ENCODE assay signal across 17 cellular contexts in genomic region chr5:153463806-153464205, GRCh38. TPM values are rescaled to one million over a fixed set of nuclear protein-coding genes. Genes with fewer than 3 reads are reported as not detected.
DNase-seq lines count a peak whose midpoint lies in the region; ATAC-seq and TF ChIP-seq lines count a peak whose summit lies in the region.
"Had no signal": no experiment of that assay in that cellular context is flagged by ENCODE, and none has a peak within 500 bp of the region (broad histone marks: within the 10 kb centered on the region; RNA-seq: fewer than 3 reads in every experiment).

No MANE protein-coding gene starts in this region.

- no peak for ATAC-seq in GM21786 (IDR thresholded peaks at IDR 0.05; ENCODE audit: unreplicated experiment)
- ATAC-seq: GM23338, T-helper 17 cell, upper lobe of right lung had no signal

- H3K36me3 ChIP-seq in skeletal muscle satellite cell (ENCODE audit: insufficient read depth, low read length) (no peaks in the 10 kb centered on the region), stomach (no peaks in the 10 kb centered on the region)
- H3K36me3 ChIP-seq: upper lobe of right lung had no signal

- H3K27ac ChIP-seq in stomach = no peak overlapping the region
- H3K27ac ChIP-seq: upper lobe of right lung had no signal

- H3K9ac ChIP-seq in skeletal muscle satellite cell (ENCODE audit: low read depth, low read length) = peak overlapping the region; percentile 38

- DNase-seq in HFF-Myc (ENCODE audit: extremely low read depth, low read depth) = peak; percentile 37
- peak; percentile 90 for DNase-seq in amniotic epithelial cell (ENCODE audit: low read depth)
- DNase-seq in fibroblast of villous mesenchyme (ENCODE audit: low read depth) = peak; percentile 95
- DNase-seq in stomach = no peak
- no peak for DNase-seq in SW 1271 (lab: John Stamatoyannopoulos, UW)
- DNase-seq: activated CD4-positive, alpha-beta T cell treated with anti-CD3 and anti-CD28 coated beads for 48 hours; foreskin melanocyte; KG1; NCI-H1694 treated with DMSO at 0.1 percent for 48 hours; NCI-H526; T-helper 17 cell; upper lobe of right lung had no signal

- TF ChIP-seq CTCF in HFF-Myc (IDR thresholded peaks at IDR 0.05; ENCODE audit: low read depth, low read length, missing control alignments) (no peak), fibroblast of villous mesenchyme (IDR thresholded peaks at IDR 0.05; ENCODE audit: insufficient read depth, low read depth, low read length) (no peak), stomach (IDR thresholded peaks at IDR 0.05) (no peak)

- TF ChIP-seq POLR2A in stomach (IDR thresholded peaks at IDR 0.05) = no peak

- 65 to 89% (median 73%) methylated on average over 2 of the region's 2 CpGs for WGBS in stomach, 5 donors

- H3K9me3 ChIP-seq in skeletal muscle satellite cell (replicated peaks; ENCODE audit: low read length) (no peaks in the 10 kb centered on the region), stomach (no peaks in the 10 kb centered on the region)
- H3K9me3 ChIP-seq: upper lobe of right lung had no signal

- TF ChIP-seq EP300 in stomach (IDR thresholded peaks at IDR 0.05) = no peak

- peak overlapping the region; percentile 56 for H3K4me2 ChIP-seq in skeletal muscle satellite cell (ENCODE audit: low read length)
- H3K4me2 ChIP-seq: GM23338 had no signal

- intact Hi-C loops in stomach (cut with DNase I; ENCODE audit: low total_unique reads) = no loop called here

- peaks cover 18% of the 10 kb centered on the region for H3K4me1 ChIP-seq in skeletal muscle satellite cell (ENCODE audit: control insufficient read depth, insufficient read depth, low read length)
- H3K4me1 ChIP-seq in stomach = no peaks in the 10 kb centered on the region
- H3K4me1 ChIP-seq: upper lobe of right lung had no signal

- H3K27me3 ChIP-seq in skeletal muscle satellite cell (ENCODE audit: control insufficient read depth, insufficient read depth, low read length) (no peaks in the 10 kb centered on the region), stomach (no peaks in the 10 kb centered on the region)
- H3K27me3 ChIP-seq: upper lobe of right lung had no signal

- H3K4me3 ChIP-seq in HFF-Myc (replicated peaks; ENCODE audit: low read depth, low read length) = no peak overlapping the region
- no peak overlapping the region for H3K4me3 ChIP-seq in fibroblast of villous mesenchyme (ENCODE audit: low read depth, low read length)
- no peak overlapping the region for H3K4me3 ChIP-seq in skeletal muscle satellite cell (ENCODE audit: low read length)
- H3K4me3 ChIP-seq in stomach = no peak overlapping the region
- H3K4me3 ChIP-seq: GM23338, upper lobe of right lung had no signal

RNA-seq across cellular contexts. Expression of gene GRIA1, which starts 26.7 kb away (rescaled TPM):
- total RNA-seq in fibroblast of villous mesenchyme (8.1 and 22.5 TPM in 2 replicates), stomach (1 to 10 TPM in 1 of 5 donors, under 1 TPM in 2, not detected in 2; 0.29 to 2.6 (median 0.29) TPM)
- 0.25 and 2.0 TPM in 2 replicates for total RNA-seq in skeletal muscle satellite cell (2012; rRNA removed)
- under 1 TPM in 2 of 3 donors, not detected in 1; 0.03 to 0.12 TPM for polyA plus RNA-seq in stomach
- total RNA-seq: Daoy, RPMI7951, T-helper 17 cell had no signal

Comparison
In these comparisons a context has a peak if more than half of its experiments do, and no peak if none do; other contexts are left out.
1. DNase-seq: peak in HFF-Myc (single experiment), amniotic epithelial cell (single experiment) and fibroblast of villous mesenchyme (single experiment); none in stomach (single experiment) and SW 1271 (0 of 2).